Comparison of ENCODE assay signal across 8 cellular contexts in genomic region chr18:70491734-70492348, GRCh38.
DNase-seq lines count a peak whose midpoint lies in the region; ATAC-seq and TF ChIP-seq lines count a peak whose summit lies in the region.

No MANE protein-coding gene starts in this region.

- TF ChIP-seq CTCF in fibroblast of mammary gland (conservative IDR thresholded peaks at IDR 0.05; ENCODE audit: control insufficient read depth, insufficient read depth, low read depth, low read length) = peak; percentile 93

- no peak overlapping the region for H3K4me3 ChIP-seq in fibroblast of mammary gland (ENCODE audit: control insufficient read depth, low read depth, low read length)

- ATAC-seq in GM19025 (IDR thresholded peaks at IDR 0.05; ENCODE audit: low read depth, unreplicated experiment) (peak; percentile 82), HG03159 (IDR thresholded peaks at IDR 0.05; ENCODE audit: unreplicated experiment) (peak; percentile 85)

- DNase-seq in COR-L47 (lab: John Stamatoyannopoulos, UW) (peak; percentile 67), NCI-H82 treated with DMSO at 0.1 percent for 48 hours (lab: John Stamatoyannopoulos, UW; ENCODE audit: unreplicated experiment) (peak; percentile 8), fibroblast of mammary gland (ENCODE audit: low read depth) (peak; percentile 50), occipital lobe (lab: John Stamatoyannopoulos, UW) (peak; percentile 8), cerebellar nuclear complex (lab: John Stamatoyannopoulos, UW) (no peak)
- peak; percentile 8 to 17 (median 14) for DNase-seq in activated CD8-positive, alpha-beta memory T cell treated with anti-CD3 and anti-CD28 coated beads for 48 hours (ENCODE audit: low read depth in 2 of 3, low spot score in 2 of 3)

Comparison
In these comparisons a context has a peak if more than half of its experiments do, and no peak if none do; other contexts are left out.
1. DNase-seq: peak in COR-L47 (single experiment), NCI-H82 treated with DMSO at 0.1 percent for 48 hours (single experiment), activated CD8-positive, alpha-beta memory T cell treated with anti-CD3 and anti-CD28 coated beads for 48 hours (3 of 3), fibroblast of mammary gland (single experiment) and occipital lobe (single experiment); none in cerebellar nuclear complex (0 of 2).